Comparison of ENCODE assay signal across 25 cellular contexts in genomic region chrX:152037183-152037582, GRCh38.
"Had no signal": no experiment of that assay in that cellular context is flagged by ENCODE, and none has a peak within 500 bp of the region (broad histone marks: within the 10 kb centered on the region; RNA-seq: fewer than 3 reads in every experiment).

No MANE protein-coding gene starts in this region.

- DNase-seq: activated CD4-positive, alpha-beta memory T cell treated with anti-CD3 and anti-CD28 coated beads, Interleukin-2, amount 10 ng/mL, durations not matched to agents 7 days and 5 days; activated CD4-positive, alpha-beta T cell treated with anti-CD3 and anti-CD28 coated beads for 36 hours; activated CD4-positive, alpha-beta T cell treated with anti-CD3 and anti-CD28 coated beads, Interleukin-2, amount 10 ng/mL, durations not matched to agents 24 days and 14 days; activated CD4-positive, CD25-positive, alpha-beta regulatory T cell; activated CD4-positive, CD25-positive, alpha-beta regulatory T cell treated with anti-CD3 and anti-CD28 coated beads, Interleukin-2, amount 50 U/mL, for 72 hours; activated CD8-positive, alpha-beta memory T cell treated with anti-CD3 and anti-CD28 coated beads, Interleukin-2, amount 50 U/mL, for 48 hours; activated gamma-delta T cell; activated naive CD4-positive, alpha-beta T cell; activated naive CD4-positive, alpha-beta T cell treated with anti-CD3 and anti-CD28 coated beads, Interleukin-2, amount 10 ng/mL, durations not matched to agents 7 days and 5 days; activated naive CD8-positive, alpha-beta T cell treated with anti-CD3 and anti-CD28 coated beads, Interleukin-2, amount 10 ng/mL, durations not matched to agents 7 days and 5 days; activated T-cell treated with anti-CD3 and anti-CD28 coated beads for 4 hours; activated T-cell treated with anti-CD3 and anti-CD28 coated beads, Interleukin-2, amount 50 U/mL, for 24 hours; activated T-cell treated with anti-CD3 and anti-CD28 coated beads, Interleukin-2, amount 50 U/mL, for 72 hours; anterior cingulate cortex; caudate nucleus; cortex of kidney; dermis blood vessel endothelial cell; effector CD4-positive, alpha-beta T cell; effector memory CD8-positive, alpha-beta T cell; esophagus squamous epithelium; foreskin melanocyte; heart right ventricle; T1000 had no signal

- ATAC-seq: activated CD4-positive, alpha-beta T cell treated with anti-CD3 and anti-CD28 coated beads for 36 hours; activated naive CD4-positive, alpha-beta T cell treated with anti-CD3 and anti-CD28 coated beads, Interleukin-2, amount 50 U/mL, for 72 hours; activated T-cell treated with anti-CD3 and anti-CD28 coated beads, Interleukin-2, amount 50 U/mL, for 72 hours; effector memory CD8-positive, alpha-beta T cell; gastroesophageal sphincter; heart right ventricle had no signal
